Comparison of ENCODE assay signal across 8 cellular contexts in genomic region chr11:47565340-47566165, GRCh38. TPM values are rescaled to one million over a fixed set of nuclear protein-coding genes. Genes with fewer than 3 reads are reported as not detected.
DNase-seq lines count a peak whose midpoint lies in the region; ATAC-seq and TF ChIP-seq lines count a peak whose summit lies in the region.

PTPMT1 (plus strand) TSS chr11:47565599; CDS start chr11:47565623, 24 bp downstream.

- TF ChIP-seq POLR2A in Peyer's patch (IDR thresholded peaks at IDR 0.05): peak; percentile 25 to 54

- peak; percentile 47 to 78 (median 59) for DNase-seq in CD4-positive, CD25-positive, alpha-beta regulatory T cell
- peak; percentile 61 to 84 (median 83) for DNase-seq in Peyer's patch
- peak; percentile 60 for DNase-seq in activated T-helper 1 cell treated with anti-CD3 and anti-CD28 coated beads, Interleukin-12 subunit alpha, Interleukin-12 subunit beta, Interleukin-2, Interleukin-4 antibody, amounts not matched to agents 30 ng/mL and 10 ng/mL and 1 ng/mL, durations not matched to agents 14 hours and 24 hours and 36 hours (ENCODE audit: low spot score)
- peak; percentile 50 for DNase-seq in fibroblast of peridontal ligament (ENCODE audit: extremely low read depth)
- peak; percentile 85 for DNase-seq in natural killer cell treated with Interleukin-12 subunit alpha and Interleukin-12 subunit beta and Interleukin-15 and Interleukin-18, amount 100 ng/mL, for 72 hours (ENCODE audit: low spot score)
- DNase-seq in substantia nigra (lab: John Stamatoyannopoulos, UW): peak in 33 of 49 donors; percentile 8 to 85 (median 39)

- peak within 1 kb of the TSS; percentile 64 for H3K4me3 ChIP-seq in CD4-positive, CD25-positive, alpha-beta regulatory T cell (ENCODE audit: low read depth, low read length)
- H3K4me3 ChIP-seq in Peyer's patch: peak within 1 kb of the TSS; percentile 60 to 98 (median 91)

- H3K9me3 ChIP-seq in CD4-positive, CD25-positive, alpha-beta regulatory T cell (ENCODE audit: control insufficient read depth in 2 of 2, low read length in 2 of 2): no peaks in the 10 kb centered on the region
- no peaks in the 10 kb centered on the region for H3K9me3 ChIP-seq in Peyer's patch

- H3K36me3 Mint-ChIP-seq in CD4-positive, CD25-positive, alpha-beta regulatory T cell: no peaks in the 10 kb centered on the region
- H3K36me3 Mint-ChIP-seq in activated T-helper 1 cell treated with anti-CD3 and anti-CD28 coated beads, Interleukin-12 subunit alpha, Interleukin-12 subunit beta, Interleukin-2, Interleukin-4 antibody, amounts not matched to agents 30 ng/mL and 10 ng/mL and 1 ng/mL, durations not matched to agents 14 hours and 24 hours and 36 hours (ENCODE audit: low read depth): peaks cover 12% of the 10 kb centered on the region
- H3K36me3 Mint-ChIP-seq in natural killer cell treated with Interleukin-12 subunit alpha and Interleukin-12 subunit beta and Interleukin-15 and Interleukin-18, amount 100 ng/mL, for 72 hours: no peaks in the 10 kb centered on the region

- H3K4me1 Mint-ChIP-seq in CD4-positive, CD25-positive, alpha-beta regulatory T cell: peaks cover 9 to 38% (median 15%) of the 10 kb centered on the region in 4 donors
- peaks cover 21% of the 10 kb centered on the region for H3K4me1 Mint-ChIP-seq in activated T-helper 1 cell treated with anti-CD3 and anti-CD28 coated beads, Interleukin-12 subunit alpha, Interleukin-12 subunit beta, Interleukin-2, Interleukin-4 antibody, amounts not matched to agents 30 ng/mL and 10 ng/mL and 1 ng/mL, durations not matched to agents 14 hours and 24 hours and 36 hours (ENCODE audit: low read depth)
- H3K4me1 Mint-ChIP-seq in natural killer cell treated with Interleukin-12 subunit alpha and Interleukin-12 subunit beta and Interleukin-15 and Interleukin-18, amount 100 ng/mL, for 72 hours (ENCODE audit: low read depth in 2 of 2): peaks cover 12 to 16% of the 10 kb centered on the region in 2 donors

- peak; percentile 83 to 85 for ATAC-seq in CD4-positive, CD25-positive, alpha-beta regulatory T cell (ENCODE audit: low read depth in 2 of 2)
- peak; percentile 82 for ATAC-seq in GM19324 (IDR thresholded peaks at IDR 0.05; ENCODE audit: low FRiP score, unreplicated experiment)
- ATAC-seq in HG03457 (IDR thresholded peaks at IDR 0.05; ENCODE audit: unreplicated experiment): peak; percentile 86
- peak; percentile 97 for ATAC-seq in natural killer cell treated with Interleukin-12 subunit alpha and Interleukin-12 subunit beta and Interleukin-15 and Interleukin-18, amount 100 ng/mL, for 72 hours

- H3K4me3 Mint-ChIP-seq in CD4-positive, CD25-positive, alpha-beta regulatory T cell: peak within 1 kb of the TSS; percentile 84 to 97 (median 88)
- H3K4me3 Mint-ChIP-seq in activated T-helper 1 cell treated with anti-CD3 and anti-CD28 coated beads, Interleukin-12 subunit alpha, Interleukin-12 subunit beta, Interleukin-2, Interleukin-4 antibody, amounts not matched to agents 30 ng/mL and 10 ng/mL and 1 ng/mL, durations not matched to agents 14 hours and 24 hours and 36 hours: peak within 1 kb of the TSS; percentile 86
- peak within 1 kb of the TSS; percentile 75 for H3K4me3 Mint-ChIP-seq in natural killer cell treated with Interleukin-12 subunit alpha and Interleukin-12 subunit beta and Interleukin-15 and Interleukin-18, amount 100 ng/mL, for 72 hours

- H3K4me1 ChIP-seq in CD4-positive, CD25-positive, alpha-beta regulatory T cell (ENCODE audit: control insufficient read depth, insufficient read depth, low read length, poor library complexity, severe bottlenecking): peaks cover 20% of the 10 kb centered on the region
- H3K4me1 ChIP-seq in Peyer's patch: peaks cover 0 to 23% (median 4%) of the 10 kb centered on the region in 4 donors

- intact Hi-C loops in activated T-helper 1 cell treated with anti-CD3 and anti-CD28 coated beads, Interleukin-12 subunit alpha, Interleukin-12 subunit beta, Interleukin-2, Interleukin-4 antibody, amounts not matched to agents 30 ng/mL and 10 ng/mL and 1 ng/mL, durations not matched to agents 14 hours and 24 hours and 36 hours (cut with micrococcal nuclease): loop anchor here (1.0 kb wide), 2 partner anchors 12 to 13 kb away; partner anchors contain the start of genes CELF1 and KBTBD4

- H3K27ac Mint-ChIP-seq in CD4-positive, CD25-positive, alpha-beta regulatory T cell: peak within 1 kb of the TSS; percentile 80 to 92 (median 80)
- H3K27ac Mint-ChIP-seq in activated T-helper 1 cell treated with anti-CD3 and anti-CD28 coated beads, Interleukin-12 subunit alpha, Interleukin-12 subunit beta, Interleukin-2, Interleukin-4 antibody, amounts not matched to agents 30 ng/mL and 10 ng/mL and 1 ng/mL, durations not matched to agents 14 hours and 24 hours and 36 hours: peak within 1 kb of the TSS; percentile 74
- peak within 1 kb of the TSS; percentile 46 to 70 for H3K27ac Mint-ChIP-seq in natural killer cell treated with Interleukin-12 subunit alpha and Interleukin-12 subunit beta and Interleukin-15 and Interleukin-18, amount 100 ng/mL, for 72 hours

- H3K36me3 ChIP-seq in CD4-positive, CD25-positive, alpha-beta regulatory T cell (ENCODE audit: control insufficient read depth, insufficient read depth, low read length): peaks cover 4% of the 10 kb centered on the region
- H3K36me3 ChIP-seq in Peyer's patch: peaks cover 0 to 16% (median 0%) of the 10 kb centered on the region in 3 donors

- TF ChIP-seq CTCF in Peyer's patch (IDR thresholded peaks at IDR 0.05): no peak

- peak within 1 kb of the TSS; percentile 63 for H3K27ac ChIP-seq in CD4-positive, CD25-positive, alpha-beta regulatory T cell (ENCODE audit: insufficient read depth, low read length, poor library complexity, severe bottlenecking)
- H3K27ac ChIP-seq in Peyer's patch (peak within 1 kb of the TSS; percentile 59 to 82 (median 76)), substantia nigra (ENCODE audit: low read depth, low read length, poor library complexity, severe bottlenecking) (peak within 1 kb of the TSS; percentile 80)

- H3K27me3 ChIP-seq in CD4-positive, CD25-positive, alpha-beta regulatory T cell (ENCODE audit: control insufficient read depth, insufficient read depth, low read length): no peaks in the 10 kb centered on the region
- H3K27me3 ChIP-seq in Peyer's patch: no peaks in the 10 kb centered on the region

- no peaks in the 10 kb centered on the region for H3K9me3 Mint-ChIP-seq in CD4-positive, CD25-positive, alpha-beta regulatory T cell
- no peaks in the 10 kb centered on the region for H3K9me3 Mint-ChIP-seq in activated T-helper 1 cell treated with anti-CD3 and anti-CD28 coated beads, Interleukin-12 subunit alpha, Interleukin-12 subunit beta, Interleukin-2, Interleukin-4 antibody, amounts not matched to agents 30 ng/mL and 10 ng/mL and 1 ng/mL, durations not matched to agents 14 hours and 24 hours and 36 hours
- H3K9me3 Mint-ChIP-seq in natural killer cell treated with Interleukin-12 subunit alpha and Interleukin-12 subunit beta and Interleukin-15 and Interleukin-18, amount 100 ng/mL, for 72 hours: no peaks in the 10 kb centered on the region

- no peaks in the 10 kb centered on the region for H3K27me3 Mint-ChIP-seq in CD4-positive, CD25-positive, alpha-beta regulatory T cell
- no peaks in the 10 kb centered on the region for H3K27me3 Mint-ChIP-seq in activated T-helper 1 cell treated with anti-CD3 and anti-CD28 coated beads, Interleukin-12 subunit alpha, Interleukin-12 subunit beta, Interleukin-2, Interleukin-4 antibody, amounts not matched to agents 30 ng/mL and 10 ng/mL and 1 ng/mL, durations not matched to agents 14 hours and 24 hours and 36 hours (ENCODE audit: insufficient read depth)
- H3K27me3 Mint-ChIP-seq in natural killer cell treated with Interleukin-12 subunit alpha and Interleukin-12 subunit beta and Interleukin-15 and Interleukin-18, amount 100 ng/mL, for 72 hours: no peaks in the 10 kb centered on the region

RNA-seq across cellular contexts. Expression of gene PTPMT1, which starts in this region (rescaled TPM):
- 19.5 TPM for total RNA-seq in CD4-positive, CD25-positive, alpha-beta regulatory T cell
- 10 to 100 TPM; 50.7 to 86.1 (median 76.1) TPM for polyA plus RNA-seq in CD4-positive, CD25-positive, alpha-beta regulatory T cell
- 10 to 100 TPM; 43.1 to 80.9 (median 65.8) TPM for total RNA-seq in Peyer's patch
- 57.5 and 60.6 TPM in 2 replicates for total RNA-seq in activated T-helper 1 cell treated with anti-CD3 and anti-CD28 coated beads, Interleukin-12 subunit alpha, Interleukin-12 subunit beta, Interleukin-2, Interleukin-4 antibody, amounts not matched to agents 30 ng/mL and 10 ng/mL and 1 ng/mL, durations not matched to agents 14 hours and 24 hours and 36 hours
- total RNA-seq in natural killer cell treated with Interleukin-12 subunit alpha and Interleukin-12 subunit beta and Interleukin-15 and Interleukin-18, amount 100 ng/mL, for 72 hours: 10 to 100 TPM; 33.1 to 57.4 TPM

Comparison
In these comparisons a context has a peak if more than half of its experiments do, and no peak if none do; other contexts are left out.
1. Peak in every context shown above with its lines: DNase-seq, ATAC-seq, H3K4me3 ChIP-seq and H3K27ac ChIP-seq.